1 cellular context compared by ENCODE assay signal in the genomic region with DNA sequence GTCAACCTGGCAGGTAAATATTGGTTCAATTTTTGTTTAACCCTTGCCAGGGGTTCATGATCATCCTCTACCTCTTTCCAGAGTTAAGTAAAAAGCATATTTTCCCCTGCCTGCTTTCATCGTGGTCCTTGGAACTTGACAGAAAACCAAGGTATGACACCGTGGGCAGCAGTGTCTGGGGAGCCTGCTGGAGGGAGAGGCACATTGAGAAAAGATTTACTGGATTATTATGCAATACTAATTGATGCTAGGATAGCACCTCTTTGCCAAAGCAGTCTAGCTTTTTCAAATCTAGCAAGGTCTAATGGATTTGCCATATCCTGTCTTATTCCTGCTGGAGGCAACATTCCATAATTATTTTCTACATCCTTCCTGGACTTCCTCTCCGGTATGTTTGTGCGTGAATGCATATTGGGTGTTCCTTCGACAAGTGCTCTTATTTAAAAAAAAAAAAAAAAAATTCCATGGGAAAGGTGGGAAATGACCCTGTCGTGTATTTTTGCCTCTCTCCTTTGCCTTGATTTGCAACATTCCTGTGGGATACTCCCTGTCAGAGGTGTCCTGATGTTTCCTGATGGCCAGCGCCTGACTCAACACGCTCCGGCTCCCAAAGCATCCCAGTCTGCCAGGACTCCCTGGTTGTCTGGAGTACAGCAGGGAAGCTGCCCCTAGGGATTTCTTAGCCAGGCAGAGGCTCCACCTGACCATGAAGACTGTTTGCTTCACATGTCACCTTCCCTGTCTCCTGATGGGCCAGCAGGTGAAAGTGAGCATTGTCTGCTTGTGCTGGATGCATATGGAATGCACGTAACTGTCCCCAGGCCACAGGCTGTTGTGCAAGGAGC.
TF ChIP-seq lines count a peak whose summit lies in the region.

No MANE protein-coding gene starts in this region.

TF ChIP-seq in K562, 482 proteins besides CTCF, POLR2A, EP300 and RAD21 (continued from another document and continues in another):
- TF ChIP-seq, protein P1, sequence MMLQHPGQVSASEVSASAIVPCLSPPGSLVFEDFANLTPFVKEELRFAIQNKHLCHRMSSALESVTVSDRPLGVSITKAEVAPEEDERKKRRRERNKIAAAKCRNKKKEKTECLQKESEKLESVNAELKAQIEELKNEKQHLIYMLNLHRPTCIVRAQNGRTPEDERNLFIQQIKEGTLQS (IDR thresholded peaks at IDR 0.05): no peak
- TF ChIP-seq, protein P1 (CRISPR knock-in tag; conservative IDR thresholded peaks at IDR 0.05): no peak
- 0 out of 2 replicates have a peak, but pooled peaks have one; percentile 9 for TF ChIP-seq SMAD4 (CRISPR knock-in tag; conservative IDR thresholded peaks at IDR 0.05)
- TF ChIP-seq C11orf30 (IDR thresholded peaks at IDR 0.05; ENCODE audit: low read depth): no peak
- TF ChIP-seq, protein P2, sequence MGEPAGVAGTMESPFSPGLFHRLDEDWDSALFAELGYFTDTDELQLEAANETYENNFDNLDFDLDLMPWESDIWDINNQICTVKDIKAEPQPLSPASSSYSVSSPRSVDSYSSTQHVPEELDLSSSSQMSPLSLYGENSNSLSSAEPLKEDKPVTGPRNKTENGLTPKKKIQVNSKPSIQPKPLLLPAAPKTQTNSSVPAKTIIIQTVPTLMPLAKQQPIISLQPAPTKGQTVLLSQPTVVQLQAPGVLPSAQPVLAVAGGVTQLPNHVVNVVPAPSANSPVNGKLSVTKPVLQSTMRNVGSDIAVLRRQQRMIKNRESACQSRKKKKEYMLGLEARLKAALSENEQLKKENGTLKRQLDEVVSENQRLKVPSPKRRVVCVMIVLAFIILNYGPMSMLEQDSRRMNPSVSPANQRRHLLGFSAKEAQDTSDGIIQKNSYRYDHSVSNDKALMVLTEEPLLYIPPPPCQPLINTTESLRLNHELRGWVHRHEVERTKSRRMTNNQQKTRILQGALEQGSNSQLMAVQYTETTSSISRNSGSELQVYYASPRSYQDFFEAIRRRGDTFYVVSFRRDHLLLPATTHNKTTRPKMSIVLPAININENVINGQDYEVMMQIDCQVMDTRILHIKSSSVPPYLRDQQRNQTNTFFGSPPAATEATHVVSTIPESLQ (CRISPR knock-in tag; IDR thresholded peaks at IDR 0.05): 0 out of 2 replicates have a peak, but pooled peaks have one; percentile 8
- TF ChIP-seq, protein P3, sequence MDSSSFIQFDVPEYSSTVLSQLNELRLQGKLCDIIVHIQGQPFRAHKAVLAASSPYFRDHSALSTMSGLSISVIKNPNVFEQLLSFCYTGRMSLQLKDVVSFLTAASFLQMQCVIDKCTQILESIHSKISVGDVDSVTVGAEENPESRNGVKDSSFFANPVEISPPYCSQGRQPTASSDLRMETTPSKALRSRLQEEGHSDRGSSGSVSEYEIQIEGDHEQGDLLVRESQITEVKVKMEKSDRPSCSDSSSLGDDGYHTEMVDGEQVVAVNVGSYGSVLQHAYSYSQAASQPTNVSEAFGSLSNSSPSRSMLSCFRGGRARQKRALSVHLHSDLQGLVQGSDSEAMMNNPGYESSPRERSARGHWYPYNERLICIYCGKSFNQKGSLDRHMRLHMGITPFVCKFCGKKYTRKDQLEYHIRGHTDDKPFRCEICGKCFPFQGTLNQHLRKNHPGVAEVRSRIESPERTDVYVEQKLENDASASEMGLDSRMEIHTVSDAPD (CRISPR knock-in tag; IDR thresholded peaks at IDR 0.05): no peak
- 0 out of 2 replicates have a peak, but pooled peaks have one; percentile 5 for TF ChIP-seq ZNF445 (CRISPR knock-in tag; IDR thresholded peaks at IDR 0.05; ENCODE audit: low read depth)
- peak; percentile 56; the same call in 1 of the 2 replicates for TF ChIP-seq PML (IDR thresholded peaks at IDR 0.05; ENCODE audit: low read length)
- TF ChIP-seq FOXP1 (CRISPR knock-in tag; IDR thresholded peaks at IDR 0.05): no peak
- TF ChIP-seq CHD1 (IDR thresholded peaks at IDR 0.05; ENCODE audit: low read length): no peak
- TF ChIP-seq, protein P4, sequence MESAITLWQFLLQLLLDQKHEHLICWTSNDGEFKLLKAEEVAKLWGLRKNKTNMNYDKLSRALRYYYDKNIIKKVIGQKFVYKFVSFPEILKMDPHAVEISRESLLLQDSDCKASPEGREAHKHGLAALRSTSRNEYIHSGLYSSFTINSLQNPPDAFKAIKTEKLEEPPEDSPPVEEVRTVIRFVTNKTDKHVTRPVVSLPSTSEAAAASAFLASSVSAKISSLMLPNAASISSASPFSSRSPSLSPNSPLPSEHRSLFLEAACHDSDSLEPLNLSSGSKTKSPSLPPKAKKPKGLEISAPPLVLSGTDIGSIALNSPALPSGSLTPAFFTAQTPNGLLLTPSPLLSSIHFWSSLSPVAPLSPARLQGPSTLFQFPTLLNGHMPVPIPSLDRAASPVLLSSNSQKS (CRISPR knock-in tag; IDR thresholded peaks at IDR 0.05): 0 out of 2 replicates have a peak, but pooled peaks have one; percentile 57
- 0 out of 2 replicates have a peak, but pooled peaks have one; percentile 15 for TF ChIP-seq OTX1 (CRISPR knock-in tag; IDR thresholded peaks at IDR 0.05)
- TF ChIP-seq ELF2 (CRISPR knock-in tag; IDR thresholded peaks at IDR 0.05): peak; percentile 74; the same call in 1 of the 2 replicates
- no peak for TF ChIP-seq ZNF311 (CRISPR knock-in tag; IDR thresholded peaks at IDR 0.05)
- TF ChIP-seq KAT7 (CRISPR knock-in tag; IDR thresholded peaks at IDR 0.05; ENCODE audit: borderline replicate concordance): 0 out of 2 replicates have a peak, but pooled peaks have one; percentile 20
- TF ChIP-seq, protein P5, sequence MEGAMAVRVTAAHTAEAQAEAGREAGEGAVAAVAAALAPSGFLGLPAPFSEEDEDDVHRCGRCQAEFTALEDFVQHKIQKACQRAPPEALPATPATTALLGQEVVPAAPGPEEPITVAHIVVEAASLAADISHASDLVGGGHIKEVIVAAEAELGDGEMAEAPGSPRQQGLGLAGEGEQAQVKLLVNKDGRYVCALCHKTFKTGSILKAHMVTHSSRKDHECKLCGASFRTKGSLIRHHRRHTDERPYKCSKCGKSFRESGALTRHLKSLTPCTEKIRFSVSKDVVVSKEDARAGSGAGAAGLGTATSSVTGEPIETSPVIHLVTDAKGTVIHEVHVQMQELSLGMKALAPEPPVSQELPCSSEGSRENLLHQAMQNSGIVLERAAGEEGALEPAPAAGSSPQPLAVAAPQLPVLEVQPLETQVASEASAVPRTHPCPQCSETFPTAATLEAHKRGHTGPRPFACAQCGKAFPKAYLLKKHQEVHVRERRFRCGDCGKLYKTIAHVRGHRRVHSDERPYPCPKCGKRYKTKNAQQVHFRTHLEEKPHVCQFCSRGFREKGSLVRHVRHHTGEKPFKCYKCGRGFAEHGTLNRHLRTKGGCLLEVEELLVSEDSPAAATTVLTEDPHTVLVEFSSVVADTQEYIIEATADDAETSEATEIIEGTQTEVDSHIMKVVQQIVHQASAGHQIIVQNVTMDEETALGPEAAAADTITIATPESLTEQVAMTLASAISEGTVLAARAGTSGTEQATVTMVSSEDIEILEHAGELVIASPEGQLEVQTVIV (CRISPR knock-in tag; IDR thresholded peaks at IDR 0.05; ENCODE audit: borderline replicate concordance): 0 out of 2 replicates have a peak, but pooled peaks have one; percentile 37
- TF ChIP-seq CXXC5 (CRISPR knock-in tag; IDR thresholded peaks at IDR 0.05): 0 out of 2 replicates have a peak, but pooled peaks have one; percentile 23
- TF ChIP-seq XRCC4 (IDR thresholded peaks at IDR 0.05; ENCODE audit: extremely low read depth, insufficient read depth, insufficient read length): no peak
- TF ChIP-seq SUPT5H (IDR thresholded peaks at IDR 0.05): peak; percentile 67
- TF ChIP-seq, protein P6, sequence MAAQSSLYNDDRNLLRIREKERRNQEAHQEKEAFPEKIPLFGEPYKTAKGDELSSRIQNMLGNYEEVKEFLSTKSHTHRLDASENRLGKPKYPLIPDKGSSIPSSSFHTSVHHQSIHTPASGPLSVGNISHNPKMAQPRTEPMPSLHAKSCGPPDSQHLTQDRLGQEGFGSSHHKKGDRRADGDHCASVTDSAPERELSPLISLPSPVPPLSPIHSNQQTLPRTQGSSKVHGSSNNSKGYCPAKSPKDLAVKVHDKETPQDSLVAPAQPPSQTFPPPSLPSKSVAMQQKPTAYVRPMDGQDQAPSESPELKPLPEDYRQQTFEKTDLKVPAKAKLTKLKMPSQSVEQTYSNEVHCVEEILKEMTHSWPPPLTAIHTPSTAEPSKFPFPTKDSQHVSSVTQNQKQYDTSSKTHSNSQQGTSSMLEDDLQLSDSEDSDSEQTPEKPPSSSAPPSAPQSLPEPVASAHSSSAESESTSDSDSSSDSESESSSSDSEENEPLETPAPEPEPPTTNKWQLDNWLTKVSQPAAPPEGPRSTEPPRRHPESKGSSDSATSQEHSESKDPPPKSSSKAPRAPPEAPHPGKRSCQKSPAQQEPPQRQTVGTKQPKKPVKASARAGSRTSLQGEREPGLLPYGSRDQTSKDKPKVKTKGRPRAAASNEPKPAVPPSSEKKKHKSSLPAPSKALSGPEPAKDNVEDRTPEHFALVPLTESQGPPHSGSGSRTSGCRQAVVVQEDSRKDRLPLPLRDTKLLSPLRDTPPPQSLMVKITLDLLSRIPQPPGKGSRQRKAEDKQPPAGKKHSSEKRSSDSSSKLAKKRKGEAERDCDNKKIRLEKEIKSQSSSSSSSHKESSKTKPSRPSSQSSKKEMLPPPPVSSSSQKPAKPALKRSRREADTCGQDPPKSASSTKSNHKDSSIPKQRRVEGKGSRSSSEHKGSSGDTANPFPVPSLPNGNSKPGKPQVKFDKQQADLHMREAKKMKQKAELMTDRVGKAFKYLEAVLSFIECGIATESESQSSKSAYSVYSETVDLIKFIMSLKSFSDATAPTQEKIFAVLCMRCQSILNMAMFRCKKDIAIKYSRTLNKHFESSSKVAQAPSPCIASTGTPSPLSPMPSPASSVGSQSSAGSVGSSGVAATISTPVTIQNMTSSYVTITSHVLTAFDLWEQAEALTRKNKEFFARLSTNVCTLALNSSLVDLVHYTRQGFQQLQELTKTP (IDR thresholded peaks at IDR 0.05; ENCODE audit: low read depth in 1 of 2, partially characterized antibody in 2 of 2): no peak
- 0 out of 2 replicates have a peak, but pooled peaks have one; percentile 13 for TF ChIP-seq ZNF586 (CRISPR knock-in tag; conservative IDR thresholded peaks at IDR 0.05)
- TF ChIP-seq, protein P7, sequence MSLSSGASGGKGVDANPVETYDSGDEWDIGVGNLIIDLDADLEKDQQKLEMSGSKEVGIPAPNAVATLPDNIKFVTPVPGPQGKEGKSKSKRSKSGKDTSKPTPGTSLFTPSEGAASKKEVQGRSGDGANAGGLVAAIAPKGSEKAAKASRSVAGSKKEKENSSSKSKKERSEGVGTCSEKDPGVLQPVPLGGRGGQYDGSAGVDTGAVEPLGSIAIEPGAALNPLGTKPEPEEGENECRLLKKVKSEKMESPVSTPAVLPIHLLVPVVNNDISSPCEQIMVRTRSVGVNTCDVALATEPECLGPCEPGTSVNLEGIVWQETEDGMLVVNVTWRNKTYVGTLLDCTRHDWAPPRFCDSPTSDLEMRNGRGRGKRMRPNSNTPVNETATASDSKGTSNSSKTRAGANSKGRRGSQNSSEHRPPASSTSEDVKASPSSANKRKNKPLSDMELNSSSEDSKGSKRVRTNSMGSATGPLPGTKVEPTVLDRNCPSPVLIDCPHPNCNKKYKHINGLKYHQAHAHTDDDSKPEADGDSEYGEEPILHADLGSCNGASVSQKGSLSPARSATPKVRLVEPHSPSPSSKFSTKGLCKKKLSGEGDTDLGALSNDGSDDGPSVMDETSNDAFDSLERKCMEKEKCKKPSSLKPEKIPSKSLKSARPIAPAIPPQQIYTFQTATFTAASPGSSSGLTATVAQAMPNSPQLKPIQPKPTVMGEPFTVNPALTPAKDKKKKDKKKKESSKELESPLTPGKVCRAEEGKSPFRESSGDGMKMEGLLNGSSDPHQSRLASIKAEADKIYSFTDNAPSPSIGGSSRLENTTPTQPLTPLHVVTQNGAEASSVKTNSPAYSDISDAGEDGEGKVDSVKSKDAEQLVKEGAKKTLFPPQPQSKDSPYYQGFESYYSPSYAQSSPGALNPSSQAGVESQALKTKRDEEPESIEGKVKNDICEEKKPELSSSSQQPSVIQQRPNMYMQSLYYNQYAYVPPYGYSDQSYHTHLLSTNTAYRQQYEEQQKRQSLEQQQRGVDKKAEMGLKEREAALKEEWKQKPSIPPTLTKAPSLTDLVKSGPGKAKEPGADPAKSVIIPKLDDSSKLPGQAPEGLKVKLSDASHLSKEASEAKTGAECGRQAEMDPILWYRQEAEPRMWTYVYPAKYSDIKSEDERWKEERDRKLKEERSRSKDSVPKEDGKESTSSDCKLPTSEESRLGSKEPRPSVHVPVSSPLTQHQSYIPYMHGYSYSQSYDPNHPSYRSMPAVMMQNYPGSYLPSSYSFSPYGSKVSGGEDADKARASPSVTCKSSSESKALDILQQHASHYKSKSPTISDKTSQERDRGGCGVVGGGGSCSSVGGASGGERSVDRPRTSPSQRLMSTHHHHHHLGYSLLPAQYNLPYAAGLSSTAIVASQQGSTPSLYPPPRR (CRISPR knock-in tag; IDR thresholded peaks at IDR 0.05; ENCODE audit: borderline replicate concordance): no peak
- TF ChIP-seq ZNF384 (IDR thresholded peaks at IDR 0.05; ENCODE audit: low read depth, low read length): 0 out of 2 replicates have a peak, but pooled peaks have one; percentile 1
- TF ChIP-seq FOXA3 (CRISPR knock-in tag; conservative IDR thresholded peaks at IDR 0.05 in 1 of 2, IDR thresholded peaks at IDR 0.05 in 1 of 2): no peak
- TF ChIP-seq, protein P8, sequence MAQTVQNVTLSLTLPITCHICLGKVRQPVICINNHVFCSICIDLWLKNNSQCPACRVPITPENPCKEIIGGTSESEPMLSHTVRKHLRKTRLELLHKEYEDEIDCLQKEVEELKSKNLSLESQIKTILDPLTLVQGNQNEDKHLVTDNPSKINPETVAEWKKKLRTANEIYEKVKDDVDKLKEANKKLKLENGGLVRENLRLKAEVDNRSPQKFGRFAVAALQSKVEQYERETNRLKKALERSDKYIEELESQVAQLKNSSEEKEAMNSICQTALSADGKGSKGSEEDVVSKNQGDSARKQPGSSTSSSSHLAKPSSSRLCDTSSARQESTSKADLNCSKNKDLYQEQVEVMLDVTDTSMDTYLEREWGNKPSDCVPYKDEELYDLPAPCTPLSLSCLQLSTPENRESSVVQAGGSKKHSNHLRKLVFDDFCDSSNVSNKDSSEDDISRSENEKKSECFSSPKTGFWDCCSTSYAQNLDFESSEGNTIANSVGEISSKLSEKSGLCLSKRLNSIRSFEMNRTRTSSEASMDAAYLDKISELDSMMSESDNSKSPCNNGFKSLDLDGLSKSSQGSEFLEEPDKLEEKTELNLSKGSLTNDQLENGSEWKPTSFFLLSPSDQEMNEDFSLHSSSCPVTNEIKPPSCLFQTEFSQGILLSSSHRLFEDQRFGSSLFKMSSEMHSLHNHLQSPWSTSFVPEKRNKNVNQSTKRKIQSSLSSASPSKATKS (CRISPR knock-in tag; IDR thresholded peaks at IDR 0.05): peak; percentile 81; the same call in 1 of the 2 replicates
- peak; percentile 46; the same call in 1 of the 2 replicates for TF ChIP-seq MTA3 (IDR thresholded peaks at IDR 0.05; ENCODE audit: borderline replicate concordance)
- no peak for TF ChIP-seq KDM1A (IDR thresholded peaks at IDR 0.05)
- TF ChIP-seq ZNF551 (CRISPR knock-in tag; IDR thresholded peaks at IDR 0.05): no peak
- no peak for TF ChIP-seq SRSF9 (IDR thresholded peaks at IDR 0.05; ENCODE audit: borderline replicate concordance, low read depth, low read length)
- no peak for TF ChIP-seq ZNF12 (CRISPR knock-in tag; IDR thresholded peaks at IDR 0.05)
- TF ChIP-seq, protein P9, sequence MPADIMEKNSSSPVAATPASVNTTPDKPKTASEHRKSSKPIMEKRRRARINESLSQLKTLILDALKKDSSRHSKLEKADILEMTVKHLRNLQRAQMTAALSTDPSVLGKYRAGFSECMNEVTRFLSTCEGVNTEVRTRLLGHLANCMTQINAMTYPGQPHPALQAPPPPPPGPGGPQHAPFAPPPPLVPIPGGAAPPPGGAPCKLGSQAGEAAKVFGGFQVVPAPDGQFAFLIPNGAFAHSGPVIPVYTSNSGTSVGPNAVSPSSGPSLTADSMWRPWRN (IDR thresholded peaks at IDR 0.05; ENCODE audit: low read depth): no peak
- TF ChIP-seq SPI1 (IDR thresholded peaks at IDR 0.05; ENCODE audit: borderline replicate concordance, low read depth, low read length): 0 out of 2 replicates have a peak, but pooled peaks have one; percentile 2
